ENCODE assay signal across 8 cellular contexts in the genomic region with DNA sequence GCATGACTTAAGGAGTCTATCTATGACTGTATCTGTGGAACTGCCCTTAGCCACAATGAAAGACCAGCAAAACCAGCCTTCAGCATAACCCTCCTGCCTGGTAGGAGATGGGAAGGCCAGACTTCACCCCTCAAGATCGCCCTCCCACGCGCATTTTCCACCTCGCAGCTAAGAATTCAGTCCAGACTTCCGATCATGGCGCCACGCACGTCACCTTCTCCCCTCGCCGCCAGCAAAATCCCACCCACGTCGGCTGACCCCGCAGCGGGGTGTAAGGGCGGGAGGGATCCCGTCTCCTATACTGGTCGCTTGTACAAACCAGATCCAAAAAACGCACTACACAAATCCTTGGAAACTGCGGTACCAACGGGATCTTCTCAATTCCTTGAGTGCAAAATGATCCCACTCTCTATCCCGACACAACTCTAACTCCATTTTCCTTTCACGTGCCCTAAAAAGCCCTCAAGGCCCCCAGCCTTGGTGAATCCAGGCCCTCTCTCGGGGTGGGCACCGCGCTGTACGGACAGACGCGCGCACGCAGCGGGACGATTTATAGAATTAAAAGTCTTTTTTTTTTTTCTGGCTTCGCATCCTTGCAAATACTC. TPM values are rescaled to one million over a fixed set of nuclear protein-coding genes. Genes with fewer than 3 reads are reported as not detected.
DNase-seq lines count a peak whose midpoint lies in the region; ATAC-seq, FAIRE-seq and TF ChIP-seq lines count a peak whose summit lies in the region.

No MANE protein-coding gene starts in this region.

- H3K4me1 Mint-ChIP-seq in CD4-positive, alpha-beta T cell (ENCODE audit: low read depth), result peaks cover 28% of the 10 kb centered on the region

- TF ChIP-seq POLR2A in sigmoid colon (IDR thresholded peaks at IDR 0.05), result no peak

- H3K4me1 ChIP-seq in HUES64 (ENCODE audit: insufficient read depth, low read length) (peaks cover 16% of the 10 kb centered on the region), sigmoid colon (peaks cover 0 to 26% (median 13%) of the 10 kb centered on the region in 4 donors)

- no peak for TF ChIP-seq CTCF in CD4-positive, alpha-beta T cell (IDR thresholded peaks at IDR 0.05)
- TF ChIP-seq CTCF in brain microvascular endothelial cell (IDR thresholded peaks at IDR 0.05; ENCODE audit: low read depth, low read length, missing control alignments) (no peak), sigmoid colon (IDR thresholded peaks at IDR 0.05) (no peak)

- peak overlapping the region; percentile 100 for H3K4me3 Mint-ChIP-seq in CD4-positive, alpha-beta T cell

- H3K27me3 ChIP-seq in CD4-positive, alpha-beta T cell (ENCODE audit: control insufficient read depth, insufficient read depth, low read length), result no peaks in the 10 kb centered on the region
- no peaks in the 10 kb centered on the region for H3K27me3 ChIP-seq in HUES64 (ENCODE audit: insufficient read depth, low read length)
- H3K27me3 ChIP-seq in brain microvascular endothelial cell (replicated peaks), result no peaks in the 10 kb centered on the region
- H3K27me3 ChIP-seq in sigmoid colon, result no peaks in the 10 kb centered on the region

- ATAC-seq in CD4-positive, alpha-beta T cell (ENCODE audit: poor library complexity), result peak; percentile 12
- ATAC-seq in GM21737 (IDR thresholded peaks at IDR 0.05; ENCODE audit: unreplicated experiment), result no peak

- peak overlapping the region; percentile 98 for H3K4me3 ChIP-seq in HUES64 (ENCODE audit: low read length)
- peak overlapping the region; percentile 62 for H3K4me3 ChIP-seq in brain microvascular endothelial cell (ENCODE audit: low read depth, low read length)
- peak overlapping the region; percentile 87 for H3K4me3 ChIP-seq in iPS-18c (ENCODE audit: insufficient read depth, low read depth, low read length)
- H3K4me3 ChIP-seq in sigmoid colon, result peak overlapping the region; percentile 84 to 98 (median 92)

- no peak for FAIRE-seq in RCC 7860 (lab: Jason Lieb, UNC)

- H3K27ac Mint-ChIP-seq in CD4-positive, alpha-beta T cell, result peak overlapping the region; percentile 83

- H3K9me3 ChIP-seq in CD4-positive, alpha-beta T cell (ENCODE audit: control insufficient read depth, low read length), result no peaks in the 10 kb centered on the region
- H3K9me3 ChIP-seq in HUES64 (ENCODE audit: insufficient read depth, low read depth, low read length), result no peaks in the 10 kb centered on the region
- H3K9me3 ChIP-seq in iPS-18c (ENCODE audit: control insufficient read depth, insufficient read depth, low read length), result no peaks in the 10 kb centered on the region
- no peaks in the 10 kb centered on the region for H3K9me3 ChIP-seq in sigmoid colon

- POLR2A ChIA-PET in CD4-positive, alpha-beta T cell (lab: Charles Lee), result interaction anchor here (1.1 to 1.3 kb wide), 3 partner anchors 11 to 154 kb away, joined by 3 to 5 read pairs (median 4); no protein-coding TSS in a partner anchor

- in situ Hi-C loops in brain microvascular endothelial cell (cut with HindIII; ENCODE audit: low pct_ligation_motif_present, low sequenced_read_pairs), result no loop called here

- no peaks in the 10 kb centered on the region for H3K27me3 Mint-ChIP-seq in CD4-positive, alpha-beta T cell

- CTCF ChIA-PET in CD4-positive, alpha-beta T cell (lab: Charles Lee), result no interaction called here

- H3K36me3 Mint-ChIP-seq in CD4-positive, alpha-beta T cell (ENCODE audit: low read depth), result peaks cover 25% of the 10 kb centered on the region

- no peak overlapping the region for H3K27ac ChIP-seq in CD4-positive, alpha-beta T cell (ENCODE audit: low read depth, low read length)
- H3K27ac ChIP-seq in HUES64 (ENCODE audit: low read depth, low read length) (peak overlapping the region; percentile 99), brain microvascular endothelial cell (peak overlapping the region; percentile 96), sigmoid colon (peak overlapping the region; percentile 97 to 99 (median 98))

- no peaks in the 10 kb centered on the region for H3K36me3 ChIP-seq in HUES64 (ENCODE audit: insufficient read depth, low read length)
- H3K36me3 ChIP-seq in brain microvascular endothelial cell (replicated peaks), result no peaks in the 10 kb centered on the region
- H3K36me3 ChIP-seq in sigmoid colon, result no peaks in the 10 kb centered on the region

- H3K9ac ChIP-seq in HUES64 (ENCODE audit: low read depth, low read length), result peak overlapping the region; percentile 93

- TF ChIP-seq EP300 in sigmoid colon (IDR thresholded peaks at IDR 0.05), result peak in 1 of 4 donors; percentile 27

- intact Hi-C loops in CD4-positive, alpha-beta T cell (cut with DNase I, micrococcal nuclease), result loop anchor here (5.0 to 10.0 kb wide), 9 partner anchors 80 to 1850 kb away; a partner anchor contains a TSS
- intact Hi-C loops in sigmoid colon (cut with DNase I), result loop anchor here (2.0 to 10.0 kb wide), 5 partner anchors 108 to 640 kb away; a partner anchor contains a TSS

- under 1% methylated on average over 32 of the region's 33 CpGs for WGBS in HUES64
- WGBS in sigmoid colon, 2 donors, result 1% methylated on average over 33 of the region's 33 CpGs

- DNase-seq in CD4-positive, alpha-beta T cell, result peak in 9 of 10 experiments; percentile 9 to 40 (median 18)
- DNase-seq in T-helper 9 cell (peak; percentile 13), brain microvascular endothelial cell (peak; percentile 76), sigmoid colon (peak; percentile 84), RCC 7860 (ENCODE audit: low spot score) (no peak)

- no peaks in the 10 kb centered on the region for H3K9me3 Mint-ChIP-seq in CD4-positive, alpha-beta T cell

RNA-seq across cellular contexts. Expression of a gene that starts 1.0 kb away (rescaled TPM):
- total RNA-seq in CD4-positive, alpha-beta T cell, result 10 to 100 TPM; 12.7 to 12.8 TPM
- 8.5 TPM for polyA plus RNA-seq in HUES64 (2013, experiment 1 of 2)
- 9.4 TPM for polyA plus RNA-seq in HUES64 (2013, experiment 2 of 2)
- total RNA-seq in sigmoid colon, result 10 to 100 TPM; 49.9 to 74.9 (median 63.3) TPM
- 1 to 10 TPM; 2.5 to 9.1 (median 4.2) TPM for polyA plus RNA-seq in sigmoid colon
